ENCODE assay signal across 1 cellular context in the genomic region with DNA sequence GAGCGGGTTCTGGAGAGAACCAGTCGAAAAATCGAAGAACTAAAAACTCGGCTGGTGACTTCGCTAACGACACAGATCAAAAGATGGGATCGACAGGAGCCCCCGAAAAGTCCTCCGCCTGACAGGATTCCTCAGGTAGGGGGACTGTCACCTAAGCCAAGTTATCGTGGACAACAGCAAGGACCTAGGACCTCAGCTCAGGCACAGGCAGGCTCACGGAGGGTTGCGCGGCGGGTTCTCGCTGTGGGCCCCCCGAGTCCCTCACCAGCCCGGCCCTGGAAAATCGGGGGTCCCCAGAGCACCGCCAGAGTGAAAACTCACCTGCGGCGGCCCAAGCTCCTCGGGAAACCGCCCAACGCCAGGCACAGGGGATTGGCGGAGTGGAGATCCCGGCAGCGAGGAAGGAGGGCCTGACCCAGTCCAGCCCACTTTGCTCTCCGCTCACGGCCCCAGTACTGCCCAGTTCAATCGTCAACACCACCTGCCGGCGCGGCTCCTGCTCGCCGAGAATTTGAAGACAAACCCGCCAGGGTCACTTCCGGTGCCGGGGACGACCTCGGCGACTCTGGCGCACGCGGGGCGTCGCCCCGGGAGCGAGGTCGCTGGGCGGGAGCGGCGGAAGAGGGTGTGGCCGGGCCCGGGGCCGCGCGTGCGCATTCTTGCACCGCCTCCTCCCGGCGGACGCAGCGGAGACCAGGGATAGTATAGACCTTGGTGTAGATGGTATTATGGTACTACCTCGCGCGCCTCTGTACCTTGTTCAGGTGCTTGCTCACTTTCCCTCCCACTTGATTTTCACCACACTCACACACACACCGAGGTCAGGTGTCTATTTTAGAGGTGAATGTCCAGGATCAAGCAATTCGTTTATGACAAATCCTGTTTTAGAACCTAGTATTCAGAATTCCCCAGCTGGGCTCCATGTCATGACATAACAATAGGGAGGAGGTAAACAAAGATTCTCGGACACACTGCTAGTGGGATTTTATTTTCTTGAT.
A peak's percentile ranks its signal among the peaks of the same experiment; 100 is the strongest.
TF ChIP-seq lines count a peak whose summit lies in the region.

A gene (minus strand): TSS at position 567 of the 998 bp plus-strand sequence. CDS start 10,167 bp downstream, outside the sequence.

TF ChIP-seq in IMR-90, 13 proteins besides CTCF, POLR2A, EP300 and RAD21 (continued from another document):
- TF ChIP-seq, protein P1, sequence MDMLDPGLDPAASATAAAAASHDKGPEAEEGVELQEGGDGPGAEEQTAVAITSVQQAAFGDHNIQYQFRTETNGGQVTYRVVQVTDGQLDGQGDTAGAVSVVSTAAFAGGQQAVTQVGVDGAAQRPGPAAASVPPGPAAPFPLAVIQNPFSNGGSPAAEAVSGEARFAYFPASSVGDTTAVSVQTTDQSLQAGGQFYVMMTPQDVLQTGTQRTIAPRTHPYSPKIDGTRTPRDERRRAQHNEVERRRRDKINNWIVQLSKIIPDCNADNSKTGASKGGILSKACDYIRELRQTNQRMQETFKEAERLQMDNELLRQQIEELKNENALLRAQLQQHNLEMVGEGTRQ (IDR thresholded peaks at IDR 0.05; ENCODE audit: low read depth, low read length), result no peak
- TF ChIP-seq MAZ (IDR thresholded peaks at IDR 0.05; ENCODE audit: borderline replicate concordance, low read depth, low read length) (no peak), SMC3 (IDR thresholded peaks at IDR 0.05; ENCODE audit: low read depth, low read length) (no peak), CHD1 (IDR thresholded peaks at IDR 0.05; ENCODE audit: low read depth, low read length) (0 out of 2 replicates have a peak, but pooled peaks have one; percentile 63), FOS (IDR thresholded peaks at IDR 0.05; ENCODE audit: low read depth, low read length) (no peak), CEBPB (IDR thresholded peaks at IDR 0.05; ENCODE audit: low read depth, low read length) (no peak)
- TF ChIP-seq, protein P2, sequence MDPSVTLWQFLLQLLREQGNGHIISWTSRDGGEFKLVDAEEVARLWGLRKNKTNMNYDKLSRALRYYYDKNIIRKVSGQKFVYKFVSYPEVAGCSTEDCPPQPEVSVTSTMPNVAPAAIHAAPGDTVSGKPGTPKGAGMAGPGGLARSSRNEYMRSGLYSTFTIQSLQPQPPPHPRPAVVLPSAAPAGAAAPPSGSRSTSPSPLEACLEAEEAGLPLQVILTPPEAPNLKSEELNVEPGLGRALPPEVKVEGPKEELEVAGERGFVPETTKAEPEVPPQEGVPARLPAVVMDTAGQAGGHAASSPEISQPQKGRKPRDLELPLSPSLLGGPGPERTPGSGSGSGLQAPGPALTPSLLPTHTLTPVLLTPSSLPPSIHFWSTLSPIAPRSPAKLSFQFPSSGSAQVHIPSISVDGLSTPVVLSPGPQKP (IDR thresholded peaks at IDR 0.05; ENCODE audit: borderline replicate concordance, low read depth, low read length), result no peak
